8 cellular contexts compared by ENCODE assay signal in the genomic region with DNA sequence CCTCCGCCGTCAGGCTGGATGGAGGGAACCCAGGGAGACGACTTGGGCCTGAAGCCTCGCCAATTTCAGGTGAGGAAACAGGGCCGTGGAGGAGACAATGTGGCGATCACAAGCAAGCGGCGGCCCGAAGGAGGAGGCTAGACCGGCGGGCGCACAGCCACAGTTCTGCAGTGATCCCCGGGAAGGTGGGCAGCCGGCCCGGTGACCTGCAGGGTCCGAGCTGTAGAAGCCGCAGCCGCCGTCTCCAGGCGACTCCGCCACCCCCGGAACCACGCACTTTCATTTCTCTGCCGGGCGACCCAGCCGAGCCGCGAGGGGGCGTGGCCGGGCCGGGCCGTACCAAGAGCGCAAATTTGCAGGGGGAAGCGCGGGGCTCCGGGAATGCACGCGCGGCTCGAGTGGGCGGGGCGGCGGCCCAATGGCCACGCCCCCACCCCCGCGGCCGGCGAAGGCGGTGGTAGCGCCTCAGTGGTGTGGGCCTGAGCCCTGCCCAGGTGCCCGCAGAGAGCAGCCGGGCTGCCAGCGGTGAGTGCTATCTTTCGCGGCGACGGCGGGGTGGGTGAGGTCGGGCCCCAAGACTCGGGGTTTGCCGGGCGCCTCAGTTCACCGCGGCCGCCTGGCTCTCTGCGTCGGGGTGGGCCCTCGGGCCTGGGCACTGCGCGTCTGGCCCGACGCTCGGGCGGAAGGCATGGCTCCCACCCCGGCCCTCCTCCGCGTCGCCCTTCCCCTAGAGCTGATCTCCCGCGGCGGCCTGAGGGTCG. TPM values are rescaled to one million over a fixed set of nuclear protein-coding genes. Genes with fewer than 3 reads are reported as not detected.
DNase-seq lines count a peak whose midpoint lies in the region; ATAC-seq and TF ChIP-seq lines count a peak whose summit lies in the region.

A gene (plus strand): TSS at position 501 of the 761 bp plus-strand sequence. CDS start 38,847 bp downstream, outside the sequence.

- no peak for TF ChIP-seq CTCF in GM12865 (IDR thresholded peaks at IDR 0.05; ENCODE audit: insufficient read depth, low read depth, low read length, missing control alignments)
- TF ChIP-seq CTCF in parathyroid adenoma (IDR thresholded peaks at IDR 0.05), result peak; percentile 37
- no peak for TF ChIP-seq CTCF in tibial artery (IDR thresholded peaks at IDR 0.05)

- peaks cover 42% of the 10 kb centered on the region for H3K79me2 ChIP-seq in parathyroid adenoma

- peak within 1 kb of the TSS; percentile 98 for H3K9ac ChIP-seq in parathyroid adenoma

- peak within 1 kb of the TSS; percentile 92 for H2AFZ ChIP-seq in parathyroid adenoma

- H3K36me3 ChIP-seq in parathyroid adenoma (ENCODE audit: control insufficient read depth, insufficient read depth, low read length), result no peaks in the 10 kb centered on the region
- H3K36me3 ChIP-seq in tibial artery, result no peaks in the 10 kb centered on the region

- peak within 1 kb of the TSS; percentile 98 for H3K4me2 ChIP-seq in parathyroid adenoma (ENCODE audit: low read length)

- H3K27me3 ChIP-seq in parathyroid adenoma (ENCODE audit: control insufficient read depth, insufficient read depth, low read length) (no peaks in the 10 kb centered on the region), tibial artery (no peaks in the 10 kb centered on the region)

- DNase-seq in GM12865 (ENCODE audit: low read depth) (peak; percentile 97), NCI-H128 (lab: John Stamatoyannopoulos, UW; ENCODE audit: unreplicated experiment) (peak; percentile 86), SW 1271 (lab: John Stamatoyannopoulos, UW) (peak; percentile 70 to 86), Right ventricle myocardium inferior (ENCODE audit: missing footprints) (peak; percentile 98), tibial artery (peak; percentile 92 to 98)
- DNase-seq in activated naive CD8-positive, alpha-beta T cell treated with anti-CD3 and anti-CD28 coated beads, Interleukin-2, amount 50 U/mL, for 16 hours (ENCODE audit: low read depth, low spot score), result peak; percentile 92

- H3K4me3 ChIP-seq in GM12865 (ENCODE audit: low read depth, low read length), result peak within 1 kb of the TSS; percentile 83
- peak within 1 kb of the TSS; percentile 84 for H3K4me3 ChIP-seq in parathyroid adenoma (ENCODE audit: low read depth, low read length)
- H3K4me3 ChIP-seq in tibial artery, result peak within 1 kb of the TSS; percentile 74 to 100

- H3K27ac ChIP-seq in parathyroid adenoma (peak within 1 kb of the TSS; percentile 98), tibial artery (peak within 1 kb of the TSS; percentile 84 to 95)

- peak; percentile 95 for ATAC-seq in HG02678 (IDR thresholded peaks at IDR 0.05; ENCODE audit: unreplicated experiment)
- peak; percentile 100 for ATAC-seq in Right ventricle myocardium inferior

- H3K4me1 ChIP-seq in parathyroid adenoma (peaks cover 11% of the 10 kb centered on the region), tibial artery (peaks cover 0 to 39% (median 19%) of the 10 kb centered on the region in 4 donors)

- no peaks in the 10 kb centered on the region for H3K9me3 ChIP-seq in parathyroid adenoma (ENCODE audit: control insufficient read depth, low read length)
- H3K9me3 ChIP-seq in tibial artery, result no peaks in the 10 kb centered on the region

- intact Hi-C loops in Right ventricle myocardium inferior (cut with DNase I) (loop anchor here (2.0 to 5.0 kb wide), 3 partner anchors 36 to 80 kb away; a partner anchor contains a TSS), tibial artery (cut with DNase I; ENCODE audit: low total_unique reads) (loop anchor here (5.0 kb wide), 1 partner anchor 47 kb away; no protein-coding TSS in a partner anchor)

RNA-seq across cellular contexts. Expression of the gene that starts here (rescaled TPM):
- total RNA-seq in Right ventricle myocardium inferior, result 66.3 TPM

Comparison
In these comparisons a context has a peak if more than half of its experiments do, and no peak if none do; other contexts are left out.
1. Peak in every context shown above with its lines: DNase-seq, ATAC-seq, H3K4me3 ChIP-seq and H3K27ac ChIP-seq.